In genomic region chr16:56539667-56540066, GRCh38 we compare ENCODE assay signal across 2 cellular contexts.
TF ChIP-seq lines count a peak whose summit lies in the region.

No MANE protein-coding gene starts in this region.

TF ChIP-seq in HepG2, 621 proteins besides CTCF, POLR2A, EP300 and RAD21:
- TF ChIP-seq ZNF33B (CRISPR knock-in tag; IDR thresholded peaks at IDR 0.05) (no peak), MTF2 (CRISPR knock-in tag; IDR thresholded peaks at IDR 0.05; ENCODE audit: borderline replicate concordance) (no peak), ZNF713 (CRISPR knock-in tag; IDR thresholded peaks at IDR 0.05) (no peak), TBL1XR1 (IDR thresholded peaks at IDR 0.05; ENCODE audit: borderline replicate concordance, low read length, partially characterized antibody) (no peak), ZNF44 (CRISPR knock-in tag; IDR thresholded peaks at IDR 0.05) (no peak), SP2 (CRISPR knock-in tag; IDR thresholded peaks at IDR 0.05) (no peak), ZNF660 (CRISPR knock-in tag; IDR thresholded peaks at IDR 0.05; ENCODE audit: borderline replicate concordance, low read depth) (no peak), KMT2A (CRISPR knock-in tag; IDR thresholded peaks at IDR 0.05) (no peak), ZNF790 (CRISPR knock-in tag; IDR thresholded peaks at IDR 0.05; ENCODE audit: borderline replicate concordance) (no peak), REPIN1 (CRISPR knock-in tag; IDR thresholded peaks at IDR 0.05; ENCODE audit: borderline replicate concordance, low read depth) (no peak), ZBED4 (CRISPR knock-in tag; IDR thresholded peaks at IDR 0.05; ENCODE audit: borderline replicate concordance) (no peak), DZIP1 (CRISPR knock-in tag; IDR thresholded peaks at IDR 0.05) (no peak), TGIF2 (CRISPR knock-in tag; IDR thresholded peaks at IDR 0.05) (no peak), ZNF10 (CRISPR knock-in tag; IDR thresholded peaks at IDR 0.05; ENCODE audit: borderline replicate concordance, low read depth) (no peak), ZNF615 (CRISPR knock-in tag; IDR thresholded peaks at IDR 0.05; ENCODE audit: borderline replicate concordance) (no peak), ZNF251 (CRISPR knock-in tag; IDR thresholded peaks at IDR 0.05) (no peak), JUND (CRISPR knock-in tag; IDR thresholded peaks at IDR 0.05) (no peak), ATRX (CRISPR knock-in tag; IDR thresholded peaks at IDR 0.05; ENCODE audit: borderline replicate concordance) (no peak)

TF ChIP-seq in liver, 16 proteins besides CTCF, POLR2A, EP300 and RAD21:
- TF ChIP-seq HNF4G (IDR thresholded peaks at IDR 0.05): no peak
- TF ChIP-seq MAX (IDR thresholded peaks at IDR 0.05): no peak
- no peak for TF ChIP-seq SP1 (IDR thresholded peaks at IDR 0.05)
- no peak for TF ChIP-seq JUND (IDR thresholded peaks at IDR 0.05)
- no peak for TF ChIP-seq ATF3 (IDR thresholded peaks at IDR 0.05)
- TF ChIP-seq ZBTB33 (IDR thresholded peaks at IDR 0.05): no peak
- no peak for TF ChIP-seq TAF1 (conservative IDR thresholded peaks at IDR 0.05)
- TF ChIP-seq YY1 (IDR thresholded peaks at IDR 0.05): no peak
- TF ChIP-seq HNF4A (conservative IDR thresholded peaks at IDR 0.05): no peak
- no peak for TF ChIP-seq FOXA2 (IDR thresholded peaks at IDR 0.05)
- no peak for TF ChIP-seq REST (IDR thresholded peaks at IDR 0.05)
- no peak for TF ChIP-seq GABPA (IDR thresholded peaks at IDR 0.05 in 1 of 2, conservative IDR thresholded peaks at IDR 0.05 in 1 of 2)
- TF ChIP-seq RXRA (IDR thresholded peaks at IDR 0.05): no peak
- TF ChIP-seq EGR1 (IDR thresholded peaks at IDR 0.05; ENCODE audit: low read depth in 2 of 2): no peak
- TF ChIP-seq NR2F2 (IDR thresholded peaks at IDR 0.05): no peak
- TF ChIP-seq FOXA1 (IDR thresholded peaks at IDR 0.05): no peak
